In the genomic region with DNA sequence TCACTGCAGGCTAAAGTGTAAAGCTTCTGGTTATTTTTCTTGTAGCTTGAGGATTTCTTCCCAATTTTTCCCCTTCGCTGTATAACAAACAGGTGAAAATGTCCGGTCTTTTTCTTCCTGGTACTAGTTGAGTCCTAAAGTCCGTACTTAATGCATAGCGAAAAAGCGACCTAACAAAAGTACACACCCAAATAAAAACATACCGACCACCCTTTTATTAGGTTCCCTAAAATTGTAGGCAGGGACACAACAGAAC, we compare ENCODE assay signal across 1 cellular context.
TF ChIP-seq lines count a peak whose summit lies in the region.

No MANE protein-coding gene starts in this region.

TF ChIP-seq in H1, 55 proteins besides CTCF, POLR2A, EP300 and RAD21:
- TF ChIP-seq SIN3A (conservative IDR thresholded peaks at IDR 0.05 in 1 of 2, IDR thresholded peaks at IDR 0.05 in 1 of 2; ENCODE audit: low read depth in 1 of 2, low read length in 2 of 2) (0 out of 4 replicates have a peak, but pooled peaks of 1 of the 2 experiments have one; percentile 2), SAP30 (IDR thresholded peaks at IDR 0.05; ENCODE audit: insufficient read depth, insufficient replicate concordance, low read length) (no peak), ATF2 (IDR thresholded peaks at IDR 0.05; ENCODE audit: low read length) (0 out of 2 replicates have a peak, but pooled peaks have one; percentile 6), KDM4A (IDR thresholded peaks at IDR 0.05; ENCODE audit: low read depth, low read length, severe bottlenecking) (peak; percentile 0), CHD1 (IDR thresholded peaks at IDR 0.05; ENCODE audit: low read depth, low read length) (0 out of 2 replicates have a peak, but pooled peaks have one; percentile 50)
